15 cellular contexts compared by ENCODE assay signal in genomic region chr18:59725177-59725576, GRCh38. TPM values are rescaled to one million over a fixed set of nuclear protein-coding genes. Genes with fewer than 3 reads are reported as not detected.
"Had no signal": no experiment of that assay in that cellular context is flagged by ENCODE, and none has a peak within 500 bp of the region (broad histone marks: within the 10 kb centered on the region; RNA-seq: fewer than 3 reads in every experiment).

No MANE protein-coding gene starts in this region.

- H3K36me3 ChIP-seq: neutrophil, right lobe of liver, suprapubic skin had no signal

- H3K9me3 ChIP-seq: neutrophil, right lobe of liver, suprapubic skin had no signal

- H3K27ac ChIP-seq: neutrophil, right lobe of liver, suprapubic skin had no signal

- H3K4me1 ChIP-seq: right lobe of liver, suprapubic skin had no signal

- DNase-seq: activated CD4-positive, alpha-beta T cell treated with anti-CD3 and anti-CD28 coated beads, Interleukin-2, amount 50 U/mL, for 4 hours; activated CD8-positive, alpha-beta memory T cell treated with anti-CD3 and anti-CD28 coated beads, Interleukin-2, amount 10 ng/mL, durations not matched to agents 7 days and 5 days; activated effector memory CD4-positive, alpha-beta T cell treated with anti-CD3 and anti-CD28 coated beads, Interleukin-2, amount 50 U/mL, for 16 hours; activated T-cell treated with anti-CD3 and anti-CD28 coated beads, Interleukin-2, amount 50 U/mL, for 4 hours; aorta; effector CD4-positive, alpha-beta T cell; glutamatergic neuron; naive thymus-derived CD8-positive, alpha-beta T cell; right lobe of liver; stimulated activated CD4-positive, alpha-beta T cell treated with anti-CD3 and anti-CD28 coated beads, Interleukin-2, amount 100 ng/mL, for 24 hours; stimulated activated naive CD4-positive, alpha-beta T cell; SW 1271 had no signal

- ATAC-seq: activated CD4-positive, CD25-positive, alpha-beta regulatory T cell treated with anti-CD3 and anti-CD28 coated beads, Interleukin-2, amount 50 U/mL, for 24 hours; activated CD8-positive, alpha-beta memory T cell treated with anti-CD3 and anti-CD28 coated beads, Interleukin-2, amount 10 ng/mL, durations not matched to agents 7 days and 5 days; activated T-cell treated with anti-CD3 and anti-CD28 coated beads, Interleukin-2, amount 50 U/mL, for 4 hours; naive thymus-derived CD8-positive, alpha-beta T cell; right lobe of liver had no signal

- H3K4me3 ChIP-seq: right lobe of liver, suprapubic skin had no signal

- H3K27me3 ChIP-seq: right lobe of liver, suprapubic skin had no signal

RNA-seq across cellular contexts. Expression of gene CCBE1, which starts 28.0 kb away (rescaled TPM):
- total RNA-seq: naive thymus-derived CD8-positive, alpha-beta T cell had no signal
